1 cellular context compared by ENCODE assay signal in the genomic region with DNA sequence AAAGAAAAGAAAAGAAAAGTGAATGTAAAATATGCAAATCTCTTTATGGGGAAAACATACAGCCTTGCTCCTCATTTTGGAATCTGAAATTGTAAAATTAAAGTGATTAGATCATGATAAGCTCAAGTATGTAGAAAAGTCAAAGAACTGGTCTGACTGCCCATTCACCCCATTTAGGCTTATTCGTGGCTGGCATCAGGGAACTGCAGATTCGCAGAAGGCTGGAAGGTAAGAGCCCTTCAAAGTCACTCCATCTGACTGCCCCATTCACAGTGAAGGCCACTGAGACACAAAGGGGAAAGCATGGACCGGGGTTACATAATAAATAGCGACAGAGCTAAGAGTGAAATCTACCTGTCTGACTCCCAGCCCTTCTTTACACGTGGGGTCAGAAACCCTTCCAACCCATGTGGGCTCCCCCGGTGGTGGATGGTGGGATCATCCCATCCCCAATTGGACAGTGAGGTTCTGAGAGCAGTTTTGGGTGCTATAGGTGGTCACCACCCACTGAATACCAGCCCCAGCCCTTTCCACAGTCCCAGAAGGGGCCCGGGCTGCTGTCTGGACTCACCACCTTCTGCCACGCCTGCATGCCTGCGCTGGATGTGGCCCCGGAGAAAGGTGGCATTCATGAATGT.
TF ChIP-seq lines count a peak whose summit lies in the region.

No MANE protein-coding gene starts in this region.

TF ChIP-seq in GM23338, 12 proteins besides CTCF, POLR2A, EP300 and RAD21 (continued from another document):
- TF ChIP-seq, protein P1, sequence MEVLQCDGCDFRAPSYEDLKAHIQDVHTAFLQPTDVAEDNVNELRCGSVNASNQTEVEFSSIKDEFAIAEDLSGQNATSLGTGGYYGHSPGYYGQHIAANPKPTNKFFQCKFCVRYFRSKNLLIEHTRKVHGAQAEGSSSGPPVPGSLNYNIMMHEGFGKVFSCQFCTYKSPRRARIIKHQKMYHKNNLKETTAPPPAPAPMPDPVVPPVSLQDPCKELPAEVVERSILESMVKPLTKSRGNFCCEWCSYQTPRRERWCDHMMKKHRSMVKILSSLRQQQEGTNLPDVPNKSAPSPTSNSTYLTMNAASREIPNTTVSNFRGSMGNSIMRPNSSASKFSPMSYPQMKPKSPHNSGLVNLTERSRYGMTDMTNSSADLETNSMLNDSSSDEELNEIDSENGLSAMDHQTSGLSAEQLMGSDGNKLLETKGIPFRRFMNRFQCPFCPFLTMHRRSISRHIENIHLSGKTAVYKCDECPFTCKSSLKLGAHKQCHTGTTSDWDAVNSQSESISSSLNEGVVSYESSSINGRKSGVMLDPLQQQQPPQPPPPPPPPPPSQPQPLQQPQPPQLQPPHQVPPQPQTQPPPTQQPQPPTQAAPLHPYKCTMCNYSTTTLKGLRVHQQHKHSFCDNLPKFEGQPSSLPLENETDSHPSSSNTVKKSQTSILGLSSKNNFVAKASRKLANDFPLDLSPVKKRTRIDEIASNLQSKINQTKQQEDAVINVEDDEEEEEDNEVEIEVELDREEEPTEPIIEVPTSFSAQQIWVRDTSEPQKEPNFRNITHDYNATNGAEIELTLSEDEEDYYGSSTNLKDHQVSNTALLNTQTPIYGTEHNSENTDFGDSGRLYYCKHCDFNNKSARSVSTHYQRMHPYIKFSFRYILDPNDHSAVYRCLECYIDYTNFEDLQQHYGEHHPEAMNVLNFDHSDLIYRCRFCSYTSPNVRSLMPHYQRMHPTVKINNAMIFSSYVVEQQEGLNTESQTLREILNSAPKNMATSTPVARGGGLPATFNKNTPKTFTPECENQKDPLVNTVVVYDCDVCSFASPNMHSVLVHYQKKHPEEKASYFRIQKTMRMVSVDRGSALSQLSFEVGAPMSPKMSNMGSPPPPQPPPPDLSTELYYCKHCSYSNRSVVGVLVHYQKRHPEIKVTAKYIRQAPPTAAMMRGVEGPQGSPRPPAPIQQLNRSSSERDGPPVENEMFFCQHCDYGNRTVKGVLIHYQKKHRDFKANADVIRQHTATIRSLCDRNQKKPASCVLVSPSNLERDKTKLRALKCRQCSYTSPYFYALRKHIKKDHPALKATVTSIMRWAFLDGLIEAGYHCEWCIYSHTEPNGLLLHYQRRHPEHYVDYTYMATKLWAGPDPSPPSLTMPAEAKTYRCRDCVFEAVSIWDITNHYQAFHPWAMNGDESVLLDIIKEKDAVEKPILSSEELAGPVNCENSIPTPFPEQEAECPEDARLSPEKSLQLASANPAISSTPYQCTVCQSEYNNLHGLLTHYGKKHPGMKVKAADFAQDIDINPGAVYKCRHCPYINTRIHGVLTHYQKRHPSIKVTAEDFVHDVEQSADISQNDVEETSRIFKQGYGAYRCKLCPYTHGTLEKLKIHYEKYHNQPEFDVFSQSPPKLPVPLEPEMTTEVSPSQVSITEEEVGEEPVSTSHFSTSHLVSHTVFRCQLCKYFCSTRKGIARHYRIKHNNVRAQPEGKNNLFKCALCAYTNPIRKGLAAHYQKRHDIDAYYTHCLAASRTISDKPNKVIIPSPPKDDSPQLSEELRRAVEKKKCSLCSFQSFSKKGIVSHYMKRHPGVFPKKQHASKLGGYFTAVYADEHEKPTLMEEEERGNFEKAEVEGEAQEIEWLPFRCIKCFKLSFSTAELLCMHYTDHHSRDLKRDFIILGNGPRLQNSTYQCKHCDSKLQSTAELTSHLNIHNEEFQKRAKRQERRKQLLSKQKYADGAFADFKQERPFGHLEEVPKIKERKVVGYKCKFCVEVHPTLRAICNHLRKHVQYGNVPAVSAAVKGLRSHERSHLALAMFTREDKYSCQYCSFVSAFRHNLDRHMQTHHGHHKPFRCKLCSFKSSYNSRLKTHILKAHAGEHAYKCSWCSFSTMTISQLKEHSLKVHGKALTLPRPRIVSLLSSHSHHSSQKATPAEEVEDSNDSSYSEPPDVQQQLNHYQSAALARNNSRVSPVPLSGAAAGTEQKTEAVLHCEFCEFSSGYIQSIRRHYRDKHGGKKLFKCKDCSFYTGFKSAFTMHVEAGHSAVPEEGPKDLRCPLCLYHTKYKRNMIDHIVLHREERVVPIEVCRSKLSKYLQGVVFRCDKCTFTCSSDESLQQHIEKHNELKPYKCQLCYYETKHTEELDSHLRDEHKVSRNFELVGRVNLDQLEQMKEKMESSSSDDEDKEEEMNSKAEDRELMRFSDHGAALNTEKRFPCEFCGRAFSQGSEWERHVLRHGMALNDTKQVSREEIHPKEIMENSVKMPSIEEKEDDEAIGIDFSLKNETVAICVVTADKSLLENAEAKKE (CRISPR knock-in tag; IDR thresholded peaks at IDR 0.05) = no peak
- TF ChIP-seq EZH2phosphoT487 (IDR thresholded peaks at IDR 0.05; ENCODE audit: unreplicated experiment) (no peak), NANOG (IDR thresholded peaks at IDR 0.05; ENCODE audit: borderline replicate concordance) (no peak)
- TF ChIP-seq, protein P2, sequence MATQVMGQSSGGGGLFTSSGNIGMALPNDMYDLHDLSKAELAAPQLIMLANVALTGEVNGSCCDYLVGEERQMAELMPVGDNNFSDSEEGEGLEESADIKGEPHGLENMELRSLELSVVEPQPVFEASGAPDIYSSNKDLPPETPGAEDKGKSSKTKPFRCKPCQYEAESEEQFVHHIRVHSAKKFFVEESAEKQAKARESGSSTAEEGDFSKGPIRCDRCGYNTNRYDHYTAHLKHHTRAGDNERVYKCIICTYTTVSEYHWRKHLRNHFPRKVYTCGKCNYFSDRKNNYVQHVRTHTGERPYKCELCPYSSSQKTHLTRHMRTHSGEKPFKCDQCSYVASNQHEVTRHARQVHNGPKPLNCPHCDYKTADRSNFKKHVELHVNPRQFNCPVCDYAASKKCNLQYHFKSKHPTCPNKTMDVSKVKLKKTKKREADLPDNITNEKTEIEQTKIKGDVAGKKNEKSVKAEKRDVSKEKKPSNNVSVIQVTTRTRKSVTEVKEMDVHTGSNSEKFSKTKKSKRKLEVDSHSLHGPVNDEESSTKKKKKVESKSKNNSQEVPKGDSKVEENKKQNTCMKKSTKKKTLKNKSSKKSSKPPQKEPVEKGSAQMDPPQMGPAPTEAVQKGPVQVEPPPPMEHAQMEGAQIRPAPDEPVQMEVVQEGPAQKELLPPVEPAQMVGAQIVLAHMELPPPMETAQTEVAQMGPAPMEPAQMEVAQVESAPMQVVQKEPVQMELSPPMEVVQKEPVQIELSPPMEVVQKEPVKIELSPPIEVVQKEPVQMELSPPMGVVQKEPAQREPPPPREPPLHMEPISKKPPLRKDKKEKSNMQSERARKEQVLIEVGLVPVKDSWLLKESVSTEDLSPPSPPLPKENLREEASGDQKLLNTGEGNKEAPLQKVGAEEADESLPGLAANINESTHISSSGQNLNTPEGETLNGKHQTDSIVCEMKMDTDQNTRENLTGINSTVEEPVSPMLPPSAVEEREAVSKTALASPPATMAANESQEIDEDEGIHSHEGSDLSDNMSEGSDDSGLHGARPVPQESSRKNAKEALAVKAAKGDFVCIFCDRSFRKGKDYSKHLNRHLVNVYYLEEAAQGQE (IDR thresholded peaks at IDR 0.05; ENCODE audit: unreplicated experiment) = no peak
- TF ChIP-seq, protein P3, sequence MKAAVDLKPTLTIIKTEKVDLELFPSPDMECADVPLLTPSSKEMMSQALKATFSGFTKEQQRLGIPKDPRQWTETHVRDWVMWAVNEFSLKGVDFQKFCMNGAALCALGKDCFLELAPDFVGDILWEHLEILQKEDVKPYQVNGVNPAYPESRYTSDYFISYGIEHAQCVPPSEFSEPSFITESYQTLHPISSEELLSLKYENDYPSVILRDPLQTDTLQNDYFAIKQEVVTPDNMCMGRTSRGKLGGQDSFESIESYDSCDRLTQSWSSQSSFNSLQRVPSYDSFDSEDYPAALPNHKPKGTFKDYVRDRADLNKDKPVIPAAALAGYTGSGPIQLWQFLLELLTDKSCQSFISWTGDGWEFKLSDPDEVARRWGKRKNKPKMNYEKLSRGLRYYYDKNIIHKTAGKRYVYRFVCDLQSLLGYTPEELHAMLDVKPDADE (IDR thresholded peaks at IDR 0.05) = no peak
TF ChIP-seq in GM23338: peak in this region for 0.
